In genomic region chr2:177262137-177262536, GRCh38 we compare ENCODE assay signal across 1 cellular context.
TF ChIP-seq lines count a peak whose summit lies in the region.

No MANE protein-coding gene starts in this region.

TF ChIP-seq in GM23338, 12 proteins besides CTCF, POLR2A, EP300 and RAD21 (continued from another document):
- TF ChIP-seq ZNF462 (CRISPR knock-in tag; IDR thresholded peaks at IDR 0.05) (no peak), ZNF114 (CRISPR knock-in tag; IDR thresholded peaks at IDR 0.05) (no peak), CREB1 (CRISPR knock-in tag; IDR thresholded peaks at IDR 0.05; ENCODE audit: low read depth) (no peak), POLR2AphosphoS5 (IDR thresholded peaks at IDR 0.05; ENCODE audit: low read depth) (no peak), EZH2 (IDR thresholded peaks at IDR 0.05; ENCODE audit: low read depth, unreplicated experiment) (no peak), NANOG (IDR thresholded peaks at IDR 0.05; ENCODE audit: borderline replicate concordance) (no peak), JUNB (IDR thresholded peaks at IDR 0.05; ENCODE audit: unreplicated experiment) (no peak), ZNF331 (CRISPR knock-in tag; IDR thresholded peaks at IDR 0.05; ENCODE audit: low read depth) (no peak), STAT1 (IDR thresholded peaks at IDR 0.05; ENCODE audit: unreplicated experiment) (no peak)
